11 cellular contexts compared by ENCODE assay signal in genomic region chr7:117424090-117424829, GRCh38. TPM values are rescaled to one million over a fixed set of nuclear protein-coding genes. Genes with fewer than 3 reads are reported as not detected.
A peak's percentile ranks its signal among the peaks of the same experiment; 100 is the strongest.
DNase-seq lines count a peak whose midpoint lies in the region; ATAC-seq and TF ChIP-seq lines count a peak whose summit lies in the region.
"Had no signal": no experiment of that assay in that cellular context is flagged by ENCODE, and none has a peak within 500 bp of the region (broad histone marks: within the 10 kb centered on the region; RNA-seq: fewer than 3 reads in every experiment).

No MANE protein-coding gene starts in this region.

- in situ Hi-C loops in GM13976 (cut with MboI; ENCODE audit: low sequenced_read_pairs, unreplicated experiment): no loop called here

- POLR2A ChIA-PET in HEK293T (lab: Yijun Ruan, JAX): no interaction called here

- H3K27me3 ChIP-seq in dorsolateral prefrontal cortex: no peaks in the 10 kb centered on the region

- CTCF ChIA-PET in HEK293T (lab: Yijun Ruan, JAX): interaction anchor here (0.7 kb wide), 1 partner anchor 286 kb away, joined by 7 read pairs; no protein-coding TSS in a partner anchor

- TF ChIP-seq CTCF in GM13976 (IDR thresholded peaks at IDR 0.05; ENCODE audit: borderline replicate concordance, control extremely low read depth, extremely low read depth, insufficient read depth, missing control alignments) (no peak), dorsolateral prefrontal cortex (IDR thresholded peaks at IDR 0.05 in 54 of 56, conservative IDR thresholded peaks at IDR 0.05 in 2 of 56; ENCODE audit: low read depth in 1 of 56, partially characterized antibody in 56 of 56) (no peak)

- peak; percentile 27 for DNase-seq in GM13976 (ENCODE audit: low spot score)
- no peak for DNase-seq in dorsolateral prefrontal cortex
- DNase-seq in NCI-H748 (lab: John Stamatoyannopoulos, UW; ENCODE audit: unreplicated experiment): no peak
- no peak for DNase-seq in anterior cingulate cortex (lab: John Stamatoyannopoulos, UW)
- DNase-seq in HEK293T (ENCODE audit: extremely low spot score): no peak
- DNase-seq: NCI-H510A treated with DMSO at 0.1 percent for 48 hours, nucleus accumbens, SHP77 had no signal

- intact Hi-C loops in dorsolateral prefrontal cortex (cut with DNase I): no loop called here

- peak; percentile 64 for ATAC-seq in GM19372 (IDR thresholded peaks at IDR 0.05; ENCODE audit: low read depth, unreplicated experiment)
- peak; percentile 83 for ATAC-seq in HG02623 (IDR thresholded peaks at IDR 0.05; ENCODE audit: unreplicated experiment)
- peak; percentile 53 for ATAC-seq in HG03280 (IDR thresholded peaks at IDR 0.05; ENCODE audit: unreplicated experiment)

- no peak overlapping the region for H3K27ac ChIP-seq in dorsolateral prefrontal cortex

- no peak overlapping the region for H3K4me3 ChIP-seq in dorsolateral prefrontal cortex

TF ChIP-seq in HEK293T, 16 proteins besides CTCF, POLR2A, EP300 and RAD21:
- no peak for TF ChIP-seq BHLHE40 (IDR thresholded peaks at IDR 0.05; ENCODE audit: borderline replicate concordance)
- no peak for TF ChIP-seq FOXA1 (IDR thresholded peaks at IDR 0.05)
- TF ChIP-seq ARNT (IDR thresholded peaks at IDR 0.05): no peak
- TF ChIP-seq LEF1 (IDR thresholded peaks at IDR 0.05; ENCODE audit: borderline replicate concordance): no peak
- TF ChIP-seq SP1 (IDR thresholded peaks at IDR 0.05): no peak
- TF ChIP-seq TARDBP (IDR thresholded peaks at IDR 0.05): no peak
- TF ChIP-seq ZNF384 (IDR thresholded peaks at IDR 0.05): no peak
- no peak for TF ChIP-seq ELF4 (IDR thresholded peaks at IDR 0.05)
- TF ChIP-seq SUZ12 (IDR thresholded peaks at IDR 0.05): no peak
- TF ChIP-seq, protein P1, sequence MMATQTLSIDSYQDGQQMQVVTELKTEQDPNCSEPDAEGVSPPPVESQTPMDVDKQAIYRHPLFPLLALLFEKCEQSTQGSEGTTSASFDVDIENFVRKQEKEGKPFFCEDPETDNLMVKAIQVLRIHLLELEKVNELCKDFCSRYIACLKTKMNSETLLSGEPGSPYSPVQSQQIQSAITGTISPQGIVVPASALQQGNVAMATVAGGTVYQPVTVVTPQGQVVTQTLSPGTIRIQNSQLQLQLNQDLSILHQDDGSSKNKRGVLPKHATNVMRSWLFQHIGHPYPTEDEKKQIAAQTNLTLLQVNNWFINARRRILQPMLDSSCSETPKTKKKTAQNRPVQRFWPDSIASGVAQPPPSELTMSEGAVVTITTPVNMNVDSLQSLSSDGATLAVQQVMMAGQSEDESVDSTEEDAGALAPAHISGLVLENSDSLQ (IDR thresholded peaks at IDR 0.05): no peak
TF ChIP-seq in HEK293T: peak in this region for 0.

RNA-seq across cellular contexts. Expression of gene ASZ1, which starts 3.0 kb away (rescaled TPM):
- total RNA-seq in dorsolateral prefrontal cortex: not detected

RNA-seq across cellular contexts. Expression of gene CFTR, which starts 55.6 kb away (rescaled TPM):
- 1 to 10 TPM in 67 of 120 experiments, under 1 TPM in 51, not detected in 2; 0.11 to 8.2 (median 1.1) TPM for total RNA-seq in dorsolateral prefrontal cortex
